ENCODE assay signal across 1 cellular context in the genomic region with DNA sequence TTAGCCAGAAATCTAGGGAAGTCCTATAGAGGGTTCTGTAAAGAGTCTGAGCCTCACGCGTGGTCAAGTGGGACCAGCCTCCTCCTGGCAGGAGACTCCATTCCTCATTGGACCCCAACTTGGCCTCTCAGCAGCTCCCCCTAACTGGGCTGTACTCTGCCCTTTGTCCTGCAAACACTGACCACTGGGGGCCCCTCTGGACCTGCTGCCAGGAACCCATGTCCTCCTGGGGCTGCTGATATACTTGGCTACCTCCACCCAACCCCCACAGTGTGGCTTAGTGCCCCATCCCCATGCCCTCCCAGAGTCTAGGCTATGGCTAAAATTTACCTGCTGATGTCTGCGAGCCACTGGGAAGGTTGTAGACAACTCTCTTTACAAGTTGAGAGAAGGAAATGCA.
TF ChIP-seq lines count a peak whose summit lies in the region.

No MANE protein-coding gene starts in this region.

TF ChIP-seq in H1, 55 proteins besides CTCF, POLR2A, EP300 and RAD21:
- TF ChIP-seq NANOG (IDR thresholded peaks at IDR 0.05; ENCODE audit: insufficient read depth, low read depth, low read length, poor library complexity, severe bottlenecking) (no peak), FOSL1 (IDR thresholded peaks at IDR 0.05; ENCODE audit: insufficient read depth, low read depth, low read length) (no peak), TAF7 (optimal IDR thresholded peaks at IDR 0.05; ENCODE audit: borderline replicate concordance, low read depth, low read length) (no peak)
